Comparison of ENCODE assay signal across 33 cellular contexts in genomic region chr20:52763321-52763853, GRCh38.
"Had no signal": no experiment of that assay in that cellular context is flagged by ENCODE, and none has a peak within 500 bp of the region (broad histone marks: within the 10 kb centered on the region; RNA-seq: fewer than 3 reads in every experiment).

No MANE protein-coding gene starts in this region.

- H2AFZ ChIP-seq: PC-9 had no signal

- DNase-seq: Karpas-422, MM.1S, MV-4-11, NCI-H1048, NCI-H1092 treated with DMSO at 0.1 percent for 48 hours, NCI-H1105 treated with DMSO at 0.1 percent for 48 hours, NCI-H1417, NCI-H1436, NCI-H146, NCI-H1694, NCI-H187, NCI-H1930, NCI-H2029 treated with DMSO at 0.1 percent for 48 hours, NCI-H2081 treated with DMSO at 0.1 percent for 48 hours, NCI-H2107, NCI-H2171, NCI-H226, NCI-H446 treated with DMSO at 0.1 percent for 48 hours, NCI-H510A, NCI-H524, NCI-H526, NCI-H69, NCI-H748 treated with DMSO at 0.1 percent for 48 hours, NCI-H82, PC-9, SHP77, SIG-M5, SJCRH30, SW 1271 had no signal

- H3K4me3 ChIP-seq: PC-9, SJCRH30 had no signal

- H3K4me2 ChIP-seq: KMS-11, PC-9 had no signal

- H3K9ac ChIP-seq: KMS-11 had no signal

- H3K27ac ChIP-seq: KMS-11, PC-9, RWPE1, SJCRH30 had no signal

- H3K4me1 ChIP-seq: SJCRH30 had no signal

- ATAC-seq: Panc1, Right ventricle myocardium inferior had no signal

- H3K36me3 ChIP-seq: SJCRH30 had no signal
